In genomic region chr16:17362946-17363345, GRCh38 we compare ENCODE assay signal across 17 cellular contexts.
A peak's percentile ranks its signal among the peaks of the same experiment; 100 is the strongest.
DNase-seq lines count a peak whose midpoint lies in the region; ATAC-seq and TF ChIP-seq lines count a peak whose summit lies in the region.
"Had no signal": no experiment of that assay in that cellular context is flagged by ENCODE, and none has a peak within 500 bp of the region (broad histone marks: within the 10 kb centered on the region; RNA-seq: fewer than 3 reads in every experiment).

No MANE protein-coding gene starts in this region.

- no peaks in the 10 kb centered on the region for H3K9me2 ChIP-seq in OCI-LY1 (ENCODE audit: low read depth, low read length)

- ATAC-seq in activated T-cell treated with anti-CD3 and anti-CD28 coated beads, Interleukin-2, amount 50 U/mL, for 72 hours (replicated peaks in 1 of 2), result no peak
- ATAC-seq in stimulated activated effector memory CD8-positive, alpha-beta T cell treated with anti-CD3 and anti-CD28 coated beads, Interleukin-12 subunit alpha, Interleukin-12 subunit beta, amount 100 ng/mL, for 72 hours, result no peak
- ATAC-seq in Right ventricle myocardium inferior (no peak), GM18511 (IDR thresholded peaks at IDR 0.05; ENCODE audit: unreplicated experiment) (no peak), HG03097 (IDR thresholded peaks at IDR 0.05; ENCODE audit: low FRiP score, unreplicated experiment) (no peak)
- ATAC-seq: activated CD8-positive, alpha-beta memory T cell treated with anti-CD3 and anti-CD28 coated beads, Interleukin-2, amount 10 ng/mL, durations not matched to agents 7 days and 5 days; heart right ventricle had no signal

- H3K27ac Mint-ChIP-seq in activated T-cell treated with anti-CD3 and anti-CD28 coated beads, Interleukin-2, amount 50 U/mL, for 72 hours, result peak overlapping the region; percentile 59
- peak overlapping the region; percentile 80 for H3K27ac Mint-ChIP-seq in stimulated activated effector memory CD8-positive, alpha-beta T cell treated with anti-CD3 and anti-CD28 coated beads, Interleukin-12 subunit alpha, Interleukin-12 subunit beta, amount 100 ng/mL, for 72 hours

- no peaks in the 10 kb centered on the region for H3K27me3 ChIP-seq in OCI-LY1 (ENCODE audit: insufficient read depth, low read length)
- no peaks in the 10 kb centered on the region for H3K27me3 ChIP-seq in effector memory CD4-positive, alpha-beta T cell (replicated peaks; ENCODE audit: control insufficient read depth, insufficient read depth, low read length, poor library complexity, severe bottlenecking)
- H3K27me3 ChIP-seq: adrenal gland, cardiac muscle cell, heart right ventricle had no signal

- intact Hi-C loops in Right ventricle myocardium inferior (cut with DNase I), result no loop called here

- H3K4me2 ChIP-seq in OCI-LY1 (ENCODE audit: low read length), result no peak overlapping the region; the same call in 1 of the 2 replicates

- no peak overlapping the region for H3K9ac ChIP-seq in OCI-LY1 (ENCODE audit: low read length)

- H4K20me1 ChIP-seq in OCI-LY1 (ENCODE audit: insufficient read depth, low read length), result no peaks in the 10 kb centered on the region

- DNase-seq in activated T-cell treated with anti-CD3 and anti-CD28 coated beads, Interleukin-2, amount 50 U/mL, for 72 hours, result no peak
- no peak for DNase-seq in activated T-cell treated with anti-CD3 and anti-CD28 coated beads, Interleukin-2, amount 50 U/mL, for 1 hour
- DNase-seq in effector memory CD4-positive, alpha-beta T cell, result no peak
- DNase-seq in stimulated activated effector memory CD8-positive, alpha-beta T cell treated with anti-CD3 and anti-CD28 coated beads, Interleukin-12 subunit alpha, Interleukin-12 subunit beta, amount 100 ng/mL, for 72 hours (ENCODE audit: low spot score in 2 of 2), result no peak
- no peak for DNase-seq in Right ventricle myocardium inferior (ENCODE audit: missing footprints)
- DNase-seq: activated CD8-positive, alpha-beta memory T cell treated with anti-CD3 and anti-CD28 coated beads, Interleukin-2, amount 10 ng/mL, durations not matched to agents 7 days and 5 days; Caco-2; heart right ventricle; Kasumi-1; NCI-H748 treated with DMSO at 0.1 percent for 48 hours; stimulated activated CD4-positive, alpha-beta T cell treated with anti-CD3 and anti-CD28 coated beads, Interleukin-12 subunit alpha, Interleukin-12 subunit beta, amount 100 ng/mL, for 4 hours; stimulated activated naive CD4-positive, alpha-beta T cell treated with Interleukin-2 at 50 U/mL for 16 hours had no signal

- H3K27ac ChIP-seq in OCI-LY1 (ENCODE audit: low read depth, low read length, poor library complexity, severe bottlenecking), result peak overlapping the region; percentile 18
- H3K27ac ChIP-seq in effector memory CD4-positive, alpha-beta T cell (ENCODE audit: insufficient read depth, low read length, poor library complexity, severe bottlenecking), result peak overlapping the region; percentile 97
- H3K27ac ChIP-seq: adrenal gland, cardiac muscle cell had no signal

- peaks cover 87% of the 10 kb centered on the region for H3K4me1 ChIP-seq in OCI-LY1 (ENCODE audit: insufficient read depth, low read length, severe bottlenecking)
- H3K4me1 ChIP-seq in effector memory CD4-positive, alpha-beta T cell (ENCODE audit: control insufficient read depth, insufficient read depth, low read length, poor library complexity, severe bottlenecking), result peaks cover 94% of the 10 kb centered on the region
- H3K4me1 ChIP-seq: Caco-2 had no signal

- H3K36me3 Mint-ChIP-seq in activated T-cell treated with anti-CD3 and anti-CD28 coated beads, Interleukin-2, amount 50 U/mL, for 72 hours (ENCODE audit: insufficient read depth in 2 of 2), result peaks cover 2 to 4% of the 10 kb centered on the region in 2 donors
- no peaks in the 10 kb centered on the region for H3K36me3 Mint-ChIP-seq in stimulated activated effector memory CD8-positive, alpha-beta T cell treated with anti-CD3 and anti-CD28 coated beads, Interleukin-12 subunit alpha, Interleukin-12 subunit beta, amount 100 ng/mL, for 72 hours

- H3K36me3 ChIP-seq in OCI-LY1 (ENCODE audit: insufficient read depth, low read length), result peaks cover 8% of the 10 kb centered on the region; the same call in 1 of the 2 replicates
- no peaks in the 10 kb centered on the region for H3K36me3 ChIP-seq in effector memory CD4-positive, alpha-beta T cell (ENCODE audit: control insufficient read depth, insufficient read depth, low read length)
- H3K36me3 ChIP-seq: adrenal gland, cardiac muscle cell, heart right ventricle had no signal

- 0 out of 2 replicates have a peak, but pooled peaks cover 16% of the 10 kb centered on the region for H3K79me2 ChIP-seq in OCI-LY1 (ENCODE audit: insufficient read depth, low read length)

- no peak overlapping the region for H3K4me3 Mint-ChIP-seq in activated T-cell treated with anti-CD3 and anti-CD28 coated beads, Interleukin-2, amount 50 U/mL, for 72 hours
- no peak overlapping the region for H3K4me3 Mint-ChIP-seq in stimulated activated effector memory CD8-positive, alpha-beta T cell treated with anti-CD3 and anti-CD28 coated beads, Interleukin-12 subunit alpha, Interleukin-12 subunit beta, amount 100 ng/mL, for 72 hours
- H3K4me3 Mint-ChIP-seq: activated CD8-positive, alpha-beta memory T cell treated with anti-CD3 and anti-CD28 coated beads, Interleukin-2, amount 10 ng/mL, durations not matched to agents 7 days and 5 days had no signal

- H3K9me3 ChIP-seq in OCI-LY1 (ENCODE audit: low read length), result no peaks in the 10 kb centered on the region
- no peaks in the 10 kb centered on the region for H3K9me3 ChIP-seq in effector memory CD4-positive, alpha-beta T cell (ENCODE audit: control insufficient read depth, low read length)
- H3K9me3 ChIP-seq: adrenal gland, Caco-2, heart right ventricle had no signal

- no peak for TF ChIP-seq CTCF in OCI-LY1 (IDR thresholded peaks at IDR 0.05; ENCODE audit: low read length)

- H3K4me1 Mint-ChIP-seq in activated T-cell treated with anti-CD3 and anti-CD28 coated beads, Interleukin-2, amount 50 U/mL, for 72 hours (ENCODE audit: low read depth), result peaks cover 97% of the 10 kb centered on the region
- peaks cover 87% of the 10 kb centered on the region for H3K4me1 Mint-ChIP-seq in stimulated activated effector memory CD8-positive, alpha-beta T cell treated with anti-CD3 and anti-CD28 coated beads, Interleukin-12 subunit alpha, Interleukin-12 subunit beta, amount 100 ng/mL, for 72 hours

- 0 out of 2 replicates have a peak, but pooled peaks cover 1% of the 10 kb centered on the region for H3F3A ChIP-seq in OCI-LY1 (ENCODE audit: insufficient read depth, low read length)

- no peak overlapping the region for H2AFZ ChIP-seq in OCI-LY1 (ENCODE audit: low read length)

- H3K9me3 Mint-ChIP-seq in activated T-cell treated with anti-CD3 and anti-CD28 coated beads, Interleukin-2, amount 50 U/mL, for 72 hours, result no peaks in the 10 kb centered on the region
- H3K9me3 Mint-ChIP-seq in stimulated activated effector memory CD8-positive, alpha-beta T cell treated with anti-CD3 and anti-CD28 coated beads, Interleukin-12 subunit alpha, Interleukin-12 subunit beta, amount 100 ng/mL, for 72 hours, result no peaks in the 10 kb centered on the region

- H3K4me3 ChIP-seq in OCI-LY1 (ENCODE audit: low read depth, low read length, poor library complexity, severe bottlenecking), result no peak overlapping the region
- H3K4me3 ChIP-seq in effector memory CD4-positive, alpha-beta T cell (ENCODE audit: insufficient read depth, low read depth, low read length, poor library complexity, severe bottlenecking), result no peak overlapping the region
- H3K4me3 ChIP-seq: adrenal gland, cardiac muscle cell, heart right ventricle had no signal

- H3K27me3 Mint-ChIP-seq in activated T-cell treated with anti-CD3 and anti-CD28 coated beads, Interleukin-2, amount 50 U/mL, for 72 hours (ENCODE audit: low read depth), result no peaks in the 10 kb centered on the region
- H3K27me3 Mint-ChIP-seq: activated CD8-positive, alpha-beta memory T cell treated with anti-CD3 and anti-CD28 coated beads, Interleukin-2, amount 10 ng/mL, durations not matched to agents 7 days and 5 days had no signal
